Comparison of ENCODE assay signal across 19 cellular contexts in the genomic region with DNA sequence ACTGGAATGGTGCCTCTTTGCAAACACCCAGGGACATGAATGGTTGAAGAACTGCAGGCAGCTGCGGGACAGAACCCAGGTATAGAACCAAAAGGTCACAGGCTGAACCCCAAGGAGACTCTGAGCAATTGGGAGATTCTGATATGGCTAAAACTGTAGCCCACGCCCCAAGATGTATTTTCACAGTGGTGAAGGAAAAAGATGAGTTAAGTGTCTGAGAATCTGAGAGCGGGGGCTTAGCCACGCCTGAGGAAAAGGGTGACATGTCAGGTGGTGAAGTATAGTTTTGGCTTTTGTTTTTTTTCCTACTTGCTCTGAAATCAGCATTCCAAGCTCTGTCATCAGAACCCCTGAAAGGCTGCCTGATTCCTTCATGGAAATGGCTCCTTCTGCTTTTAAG.
DNase-seq lines count a peak whose midpoint lies in the region; ATAC-seq and TF ChIP-seq lines count a peak whose summit lies in the region.
"Had no signal": no experiment of that assay in that cellular context is flagged by ENCODE, and none has a peak within 500 bp of the region (broad histone marks: within the 10 kb centered on the region; RNA-seq: fewer than 3 reads in every experiment).

No MANE protein-coding gene starts in this region.

- TF ChIP-seq POLR2A in prostate gland (IDR thresholded peaks at IDR 0.05) (no peak), spleen (IDR thresholded peaks at IDR 0.05) (no peak)

- H3K27me3 ChIP-seq in ACC112 (ENCODE audit: insufficient read depth, low read length) (no peaks in the 10 kb centered on the region), prostate gland (replicated peaks; ENCODE audit: insufficient read depth) (no peaks in the 10 kb centered on the region), spleen (replicated peaks in 1 of 7) (no peaks in the 10 kb centered on the region)

- POLR2A ChIA-PET in RWPE1 (lab: Yijun Ruan, JAX; ENCODE audit: low non-redundant PET): no interaction called here

- peak; percentile 46 for DNase-seq in amniotic epithelial cell (ENCODE audit: low read depth)
- peak; percentile 80 for DNase-seq in islet precursor cell
- DNase-seq in prostate gland (ENCODE audit: low spot score): peak; percentile 16
- DNase-seq in RWPE1 (ENCODE audit: low spot score): no peak
- DNase-seq in spleen: no peak
- DNase-seq in SW 1271 (lab: John Stamatoyannopoulos, UW): no peak
- DNase-seq: AML-193; CD4-positive, CD25-positive, alpha-beta regulatory T cell; DMS53; HCEC 1CT; NCI-H1092; NCI-H1694; NCI-H2107; NCI-H226; PC-9; Right ventricle myocardium superior had no signal

- H3K79me2 ChIP-seq in ACC112 (ENCODE audit: control insufficient read depth, insufficient read depth, low read length, unreplicated experiment): no peaks in the 10 kb centered on the region

- intact Hi-C loops in prostate gland (cut with DNase I) (no loop called here), spleen (cut with DNase I; ENCODE audit: low total_unique reads) (no loop called here)

- no peak for TF ChIP-seq CTCF in prostate gland (IDR thresholded peaks at IDR 0.05)
- TF ChIP-seq CTCF in RWPE1 (conservative IDR thresholded peaks at IDR 0.05; ENCODE audit: low read depth): no peak
- TF ChIP-seq CTCF in spleen (IDR thresholded peaks at IDR 0.05 in 8 of 11, conservative IDR thresholded peaks at IDR 0.05 in 3 of 11): no peak

- 79% methylated on average over 4 of the region's 4 CpGs for WGBS in prostate gland
- WGBS in spleen, 5 donors: 78 to 95% (median 84%) methylated on average over 4 of the region's 4 CpGs

- H3K36me3 ChIP-seq in ACC112 (ENCODE audit: insufficient read depth, low read length) (no peaks in the 10 kb centered on the region), prostate gland (no peaks in the 10 kb centered on the region), spleen (no peaks in the 10 kb centered on the region)

- H3K27ac ChIP-seq in ACC112 (ENCODE audit: low read depth, low read length) (no peak overlapping the region), prostate gland (no peak overlapping the region), RWPE1 (no peak overlapping the region; the same call in 1 of the 2 replicates), spleen (no peak overlapping the region)
- H3K27ac ChIP-seq: PC-9 had no signal

- CTCF ChIA-PET in RWPE1 (lab: Yijun Ruan, JAX): interaction anchor here (0.7 to 1.1 kb wide), 3 partner anchors 85 to 513 kb away, joined by 3 to 4 read pairs (median 3); no protein-coding TSS in a partner anchor

- H3K9me3 ChIP-seq in prostate gland (no peaks in the 10 kb centered on the region), spleen (no peaks in the 10 kb centered on the region)

- no peak for ATAC-seq in GM19023 (IDR thresholded peaks at IDR 0.05; ENCODE audit: unreplicated experiment)

- H2AFZ ChIP-seq in ACC112 (ENCODE audit: low read length, unreplicated experiment): peak overlapping the region; percentile 17
- H2AFZ ChIP-seq: PC-9 had no signal

- H3K4me3 ChIP-seq in ACC112 (ENCODE audit: low read depth, low read length) (no peak overlapping the region), prostate gland (no peak overlapping the region), spleen (no peak overlapping the region)
- H3K4me3 ChIP-seq: GM12878, PC-9 had no signal

- H3K4me1 ChIP-seq in ACC112 (ENCODE audit: control insufficient read depth, insufficient read depth, low read length, unreplicated experiment) (peaks cover 5% of the 10 kb centered on the region), prostate gland (replicated peaks) (no peaks in the 10 kb centered on the region), spleen (no peaks in the 10 kb centered on the region)

Comparison
In these comparisons a context has a peak if more than half of its experiments do, and no peak if none do; other contexts are left out.
1. DNase-seq: peak in amniotic epithelial cell (single experiment), islet precursor cell (single experiment) and prostate gland (single experiment); none in RWPE1 (single experiment), spleen (single experiment) and SW 1271 (0 of 2).